17 cellular contexts compared by ENCODE assay signal in the genomic region with DNA sequence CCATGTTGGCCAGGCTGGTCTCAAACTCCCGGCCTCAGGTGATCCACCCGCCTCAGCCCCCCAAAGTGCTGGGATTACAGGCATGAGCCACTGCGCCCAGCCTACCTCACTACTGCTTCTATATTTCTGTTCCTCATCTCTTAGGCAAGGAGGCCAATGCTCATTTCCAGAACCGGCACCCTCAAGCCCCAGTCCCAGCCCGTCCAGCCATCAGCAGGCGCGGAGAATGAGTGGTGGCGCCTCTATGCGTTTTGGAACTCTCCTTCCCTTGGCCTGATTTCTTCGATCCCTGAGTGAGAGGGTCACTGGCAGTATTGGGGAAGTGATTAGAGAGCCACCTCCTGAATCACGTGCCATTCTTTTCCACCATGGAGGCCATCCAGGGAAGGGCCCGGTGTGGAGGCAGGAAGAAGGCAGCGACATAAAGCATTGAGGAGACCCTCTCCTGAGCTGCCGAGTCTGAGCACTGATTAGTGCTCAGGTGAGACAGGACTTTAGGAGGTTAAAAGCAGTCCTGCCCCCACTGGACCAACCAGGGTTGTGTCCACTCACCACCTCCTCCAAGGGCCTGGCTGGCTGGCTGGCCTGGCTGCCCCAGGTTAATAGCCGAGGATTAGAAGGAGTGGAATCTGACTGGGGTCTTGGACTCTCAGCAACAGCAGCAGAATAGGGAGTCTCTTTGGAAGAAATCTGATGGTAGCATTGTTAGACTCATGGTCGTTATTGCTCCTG. TPM values are rescaled to one million over a fixed set of nuclear protein-coding genes. Genes with fewer than 3 reads are reported as not detected.
DNase-seq lines count a peak whose midpoint lies in the region; ATAC-seq and TF ChIP-seq lines count a peak whose summit lies in the region.
"Had no signal": no experiment of that assay in that cellular context is flagged by ENCODE, and none has a peak within 500 bp of the region (broad histone marks: within the 10 kb centered on the region; RNA-seq: fewer than 3 reads in every experiment).

No MANE protein-coding gene starts in this region.

- peak; percentile 11 for DNase-seq in activated CD4-positive, CD25-positive, alpha-beta regulatory T cell treated with anti-CD3 and anti-CD28 coated beads, Interleukin-2, amount 50 U/mL, for 72 hours
- peak; percentile 85 for DNase-seq in mesenteric fat pad (ENCODE audit: low spot score)
- peak; percentile 41 for DNase-seq in spleen
- DNase-seq in globus pallidus (ENCODE audit: low spot score) = no peak
- DNase-seq in activated T-cell treated with anti-CD3 and anti-CD28 coated beads for 4 hours = no peak
- DNase-seq: CD4-positive, CD25-positive, alpha-beta regulatory T cell; DMS 273 treated with DMSO at 0.1 percent for 48 hours; IMR-90 had no signal

- H3K4me1 Mint-ChIP-seq in IgD-negative memory B cell = no peaks in the 10 kb centered on the region

- H3K27me3 ChIP-seq in spleen (replicated peaks in 1 of 7) = peaks cover 0 to 87% (median 2%) of the 10 kb centered on the region in 7 donors

- H3K9me3 ChIP-seq in spleen = no peaks in the 10 kb centered on the region
- H3K9me3 ChIP-seq: HAP-1 had no signal

- H3K36me3 Mint-ChIP-seq in IgD-negative memory B cell = peaks cover 2% of the 10 kb centered on the region
- H3K36me3 Mint-ChIP-seq: CD4-positive, CD25-positive, alpha-beta regulatory T cell had no signal

- no peaks in the 10 kb centered on the region for H3K36me3 ChIP-seq in spleen
- H3K36me3 ChIP-seq: HAP-1 had no signal

- 89 to 93% (median 92%) methylated on average over 16 of the region's 16 CpGs for WGBS in spleen, 5 donors

- H3K4me1 ChIP-seq in spleen = peaks cover 0 to 18% (median 1%) of the 10 kb centered on the region in 6 donors
- H3K4me1 ChIP-seq: HAP-1 had no signal

- ATAC-seq in activated CD4-positive, CD25-positive, alpha-beta regulatory T cell treated with anti-CD3 and anti-CD28 coated beads, Interleukin-2, amount 50 U/mL, for 24 hours = no peak
- no peak for ATAC-seq in GM21576 (IDR thresholded peaks at IDR 0.05; ENCODE audit: unreplicated experiment)
- ATAC-seq: GM23338 had no signal

- TF ChIP-seq CTCF in spleen (IDR thresholded peaks at IDR 0.05 in 8 of 11, conservative IDR thresholded peaks at IDR 0.05 in 3 of 11) = no peak

- no peak overlapping the region for H3K4me3 Mint-ChIP-seq in IgD-negative memory B cell
- H3K4me3 Mint-ChIP-seq: CD4-positive, CD25-positive, alpha-beta regulatory T cell; GM23338 had no signal

- H3K27ac Mint-ChIP-seq in IgD-negative memory B cell = peak overlapping the region in 2 of 3 donors; percentile 35 to 47
- H3K27ac Mint-ChIP-seq: CD4-positive, CD25-positive, alpha-beta regulatory T cell; GM23338 had no signal

- H3K27me3 Mint-ChIP-seq in IgD-negative memory B cell = peaks cover 26% of the 10 kb centered on the region

- no peak overlapping the region for H3K27ac ChIP-seq in spleen
- H3K27ac ChIP-seq: 22Rv1 had no signal

- no peak overlapping the region for H3K4me3 ChIP-seq in spleen
- H3K4me3 ChIP-seq: GM23338, HAP-1 had no signal

- intact Hi-C loops in spleen (cut with DNase I; ENCODE audit: low total_unique reads) = no loop called here

- no peaks in the 10 kb centered on the region for H3K9me3 Mint-ChIP-seq in IgD-negative memory B cell
- H3K9me3 Mint-ChIP-seq: CD4-positive, CD25-positive, alpha-beta regulatory T cell; GM23338 had no signal

- TF ChIP-seq POLR2A in spleen (IDR thresholded peaks at IDR 0.05) = no peak

RNA-seq across cellular contexts. Expression of a gene that starts 8.7 kb away (rescaled TPM):
- not detected for polyA plus RNA-seq in IgD-negative memory B cell
- 0.10 TPM for total RNA-seq in mesenteric fat pad
- 1 to 10 TPM in 4 of 7 donors, under 1 TPM in 3; 0.40 to 2.4 (median 1.7) TPM for total RNA-seq in spleen
- polyA plus RNA-seq in spleen = under 1 TPM; 0.04 to 0.19 (median 0.14) TPM
- total RNA-seq: A673; CD4-positive, CD25-positive, alpha-beta regulatory T cell; HT-29 had no signal
- polyA plus RNA-seq: BJ; CD4-positive, CD25-positive, alpha-beta regulatory T cell had no signal

Comparison
In these comparisons a context has a peak if more than half of its experiments do, and no peak if none do; other contexts are left out.
1. DNase-seq: peak in activated CD4-positive, CD25-positive, alpha-beta regulatory T cell treated with anti-CD3 and anti-CD28 coated beads, Interleukin-2, amount 50 U/mL, for 72 hours (single experiment), mesenteric fat pad (single experiment) and spleen (single experiment); none in globus pallidus (single experiment) and activated T-cell treated with anti-CD3 and anti-CD28 coated beads for 4 hours (single experiment).